In the genomic region with DNA sequence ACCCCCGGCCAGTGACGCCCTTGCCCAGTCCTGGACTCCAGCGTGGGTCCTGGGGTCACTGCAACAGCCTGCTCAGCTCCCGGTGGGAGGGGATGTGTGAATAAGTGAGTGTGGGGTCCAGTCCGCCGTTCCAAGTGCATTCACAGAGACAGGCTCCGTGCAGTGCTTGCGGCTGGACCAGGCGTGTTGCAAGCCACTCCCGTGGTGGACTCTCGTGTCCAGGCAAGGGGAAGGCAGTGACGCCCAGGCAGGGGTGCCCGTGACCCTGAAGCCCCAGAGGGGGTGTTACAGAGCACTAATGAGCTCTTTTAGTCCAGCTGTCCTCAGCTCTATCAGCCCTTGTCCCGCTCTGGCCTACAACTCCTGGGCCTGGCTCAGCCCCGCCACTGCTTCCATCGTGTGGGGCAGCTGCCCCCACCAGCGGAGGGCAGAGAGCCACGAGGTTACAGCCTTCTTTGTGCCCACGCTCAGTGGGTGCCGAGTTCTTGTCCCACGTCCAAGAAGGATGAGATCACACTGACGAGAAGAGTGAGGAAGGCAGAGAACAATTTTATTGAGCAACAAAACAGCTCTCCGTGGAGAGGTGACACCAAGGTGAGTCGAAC, we compare ENCODE assay signal across 27 cellular contexts.
"Had no signal": no experiment of that assay in that cellular context is flagged by ENCODE, and none has a peak within 500 bp of the region (broad histone marks: within the 10 kb centered on the region; RNA-seq: fewer than 3 reads in every experiment).

No MANE protein-coding gene starts in this region.

- FAIRE-seq: keratinocyte had no signal

- H3K9me3 Mint-ChIP-seq: brain had no signal

- H3K27me3 Mint-ChIP-seq: activated CD4-positive, alpha-beta T cell treated with anti-CD3 and anti-CD28 coated beads for 36 hours; activated naive CD8-positive, alpha-beta T cell treated with anti-CD3 and anti-CD28 coated beads, Interleukin-2, amount 10 ng/mL, durations not matched to agents 7 days and 5 days; brain; effector memory CD8-positive, alpha-beta T cell; naive B cell had no signal

- H3K36me3 ChIP-seq: ascending aorta, gastrocnemius medialis, tibial nerve, uterus had no signal

- H3K27me3 ChIP-seq: ascending aorta, gastrocnemius medialis, tibial nerve, uterus had no signal

- H3K4me3 ChIP-seq: ascending aorta, coronary artery, gastrocnemius medialis, psoas muscle, smooth muscle cell, tibial nerve, uterus had no signal

- H3K4me3 Mint-ChIP-seq: activated CD4-positive, alpha-beta T cell treated with anti-CD3 and anti-CD28 coated beads for 36 hours; activated naive CD8-positive, alpha-beta T cell treated with anti-CD3 and anti-CD28 coated beads, Interleukin-2, amount 10 ng/mL, durations not matched to agents 7 days and 5 days; activated T-cell treated with anti-CD3 and anti-CD28 coated beads, Interleukin-2, amount 50 U/mL, for 72 hours; brain; effector memory CD8-positive, alpha-beta T cell; mesothelial cell of epicardium; T-helper 2 cell treated with Interferon-gamma antibody and Interleukin-4, amounts not matched to agents 5 μg/mL and 100 μg/mL, for 36 hours had no signal

- H3K4me1 ChIP-seq: ascending aorta, gastrocnemius medialis, parathyroid adenoma, psoas muscle, tibial nerve, uterus had no signal

- ATAC-seq: activated CD4-positive, alpha-beta T cell treated with anti-CD3 and anti-CD28 coated beads for 36 hours; activated T-cell treated with anti-CD3 and anti-CD28 coated beads, Interleukin-2, amount 50 U/mL, for 72 hours; effector memory CD8-positive, alpha-beta T cell; gastrocnemius medialis; left colon; psoas muscle had no signal

- H3K27ac ChIP-seq: ascending aorta, coronary artery, gastrocnemius medialis, parathyroid adenoma, psoas muscle, tibial nerve, uterus had no signal

- H3K4me1 Mint-ChIP-seq: activated CD4-positive, alpha-beta T cell treated with anti-CD3 and anti-CD28 coated beads for 36 hours; activated naive CD8-positive, alpha-beta T cell treated with anti-CD3 and anti-CD28 coated beads, Interleukin-2, amount 10 ng/mL, durations not matched to agents 7 days and 5 days; brain; mesothelial cell of epicardium; naive B cell had no signal

- H3K36me3 Mint-ChIP-seq: activated naive CD8-positive, alpha-beta T cell treated with anti-CD3 and anti-CD28 coated beads, Interleukin-2, amount 10 ng/mL, durations not matched to agents 7 days and 5 days; brain; mesothelial cell of epicardium; naive B cell had no signal

- H3K27ac Mint-ChIP-seq: activated CD4-positive, alpha-beta T cell treated with anti-CD3 and anti-CD28 coated beads for 36 hours; activated naive CD8-positive, alpha-beta T cell treated with anti-CD3 and anti-CD28 coated beads, Interleukin-2, amount 10 ng/mL, durations not matched to agents 7 days and 5 days; activated T-cell treated with anti-CD3 and anti-CD28 coated beads, Interleukin-2, amount 50 U/mL, for 72 hours; brain; effector memory CD8-positive, alpha-beta T cell; mesothelial cell of epicardium; T-helper 2 cell treated with Interferon-gamma antibody and Interleukin-4, amounts not matched to agents 5 μg/mL and 100 μg/mL, for 36 hours had no signal

- DNase-seq: activated CD4-positive, alpha-beta T cell treated with anti-CD3 and anti-CD28 coated beads for 36 hours; activated CD4-positive, CD25-positive, alpha-beta regulatory T cell; activated naive CD4-positive, alpha-beta T cell treated with Interleukin-2 at 50 U/mL for 16 hours; activated naive CD8-positive, alpha-beta T cell treated with anti-CD3 and anti-CD28 coated beads, Interleukin-2, amount 10 ng/mL, durations not matched to agents 7 days and 5 days; activated T-cell treated with anti-CD3 and anti-CD28 coated beads for 4 hours; activated T-cell treated with anti-CD3 and anti-CD28 coated beads, Interleukin-2, amount 50 U/mL, for 72 hours; effector memory CD8-positive, alpha-beta T cell; erythroblast; gastrocnemius medialis; glutamatergic neuron; left colon; naive B cell; nucleus accumbens; psoas muscle; stimulated activated CD4-positive, alpha-beta T cell treated with anti-CD3 and anti-CD28 coated beads, Interleukin-15, amount 100 ng/mL, for 24 hours; stimulated activated naive CD4-positive, alpha-beta T cell treated with Interleukin-2 at 50 U/mL for 16 hours; T-helper 1 cell; uterus had no signal

- H3K9ac ChIP-seq: parathyroid adenoma had no signal

- H3K9me3 ChIP-seq: ascending aorta, gastrocnemius medialis, tibial nerve, uterus had no signal
